In genomic region chr11:72954860-72955259, GRCh38 we compare ENCODE assay signal across 25 cellular contexts.
DNase-seq lines count a peak whose midpoint lies in the region; ATAC-seq, FAIRE-seq and TF ChIP-seq lines count a peak whose summit lies in the region.
"Had no signal": no experiment of that assay in that cellular context is flagged by ENCODE, and none has a peak within 500 bp of the region (broad histone marks: within the 10 kb centered on the region; RNA-seq: fewer than 3 reads in every experiment).

No MANE protein-coding gene starts in this region.

- DNase-seq in GM12892 (ENCODE audit: insufficient read length) (no peak), NCI-H2196 treated with DMSO at 0.1 percent for 48 hours (lab: John Stamatoyannopoulos, UW; ENCODE audit: unreplicated experiment) (peak; percentile 14), heart left ventricle (peak in 2 of 5 donors; percentile 39 to 41), renal cortical epithelial cell (ENCODE audit: low read depth) (peak; percentile 19), NOMO-1 (lab: John Stamatoyannopoulos, UW; ENCODE audit: unreplicated experiment in 2 of 2) (no peak)
- DNase-seq in activated CD4-positive, alpha-beta T cell treated with anti-CD3 and anti-CD28 coated beads, Interleukin-2, amount 50 U/mL, for 1 hour, result no peak
- DNase-seq: activated CD4-positive, alpha-beta T cell treated with anti-CD3 and anti-CD28 coated beads for 48 hours; activated naive CD4-positive, alpha-beta T cell treated with anti-CD3 and anti-CD28 coated beads for 36 hours; activated T-cell treated with anti-CD3 and anti-CD28 coated beads, Interleukin-2, amount 50 U/mL, for 72 hours; CD4-positive, CD25-positive, alpha-beta regulatory T cell; DMS 273 treated with DMSO at 0.1 percent for 48 hours; kidney; NCI-H1436 treated with DMSO at 0.1 percent for 48 hours; NCI-H524 treated with DMSO at 0.1 percent for 48 hours; occipital lobe; spleen; stimulated activated CD4-positive, alpha-beta T cell treated with anti-CD3 and anti-CD28 coated beads, Interleukin-2, amount 100 ng/mL, for 48 hours; stimulated activated naive CD4-positive, alpha-beta T cell; T-helper 17 cell; tibial artery had no signal

- no peaks in the 10 kb centered on the region for H3K27me3 ChIP-seq in heart left ventricle
- H3K27me3 ChIP-seq: spleen, tibial artery had no signal

- peaks cover 0 to 3% (median 0%) of the 10 kb centered on the region in 12 donors for H3K9me3 ChIP-seq in heart left ventricle
- H3K9me3 ChIP-seq: spleen, tibial artery had no signal

- H3K36me3 ChIP-seq in heart left ventricle, result peaks cover 0 to 10% (median 0%) of the 10 kb centered on the region in 9 donors
- H3K36me3 ChIP-seq: tibial artery had no signal

- peak; percentile 76 for FAIRE-seq in GM12892 (lab: Jason Lieb, UNC)
- FAIRE-seq: H1, HTR-8/SVneo, kidney had no signal

- no peak overlapping the region for H3K4me3 ChIP-seq in heart left ventricle
- H3K4me3 ChIP-seq: coronary artery, spleen, tibial artery had no signal

- peaks cover 0 to 40% (median 12%) of the 10 kb centered on the region in 12 donors for H3K4me1 ChIP-seq in heart left ventricle

- 43 to 67% (median 51%) methylated on average over 3 of the region's 3 CpGs for WGBS in heart left ventricle, 4 donors

- TF ChIP-seq POLR2A in GM12892 (IDR thresholded peaks at IDR 0.05; ENCODE audit: low read depth, low read length) (no peak), heart left ventricle (IDR thresholded peaks at IDR 0.05) (no peak)

- intact Hi-C loops in heart left ventricle (cut with DNase I), result no loop called here

- TF ChIP-seq CTCF in heart left ventricle (IDR thresholded peaks at IDR 0.05), result no peak

- peak overlapping the region in 1 of 12 donors; percentile 47 for H3K27ac ChIP-seq in heart left ventricle
- H3K27ac ChIP-seq: coronary artery, KMS-11, tibial artery had no signal

- ATAC-seq in heart left ventricle, result peak; percentile 39 to 86 (median 84)
- no peak for ATAC-seq in HG03460 (IDR thresholded peaks at IDR 0.05; ENCODE audit: unreplicated experiment)
- ATAC-seq: T-helper 17 cell had no signal

Comparison
In these comparisons a context has a peak if more than half of its experiments do, and no peak if none do; other contexts are left out.
1. DNase-seq: peak in NCI-H2196 treated with DMSO at 0.1 percent for 48 hours (single experiment) and renal cortical epithelial cell (single experiment); none in GM12892 (single experiment), NOMO-1 (0 of 2) and activated CD4-positive, alpha-beta T cell treated with anti-CD3 and anti-CD28 coated beads, Interleukin-2, amount 50 U/mL, for 1 hour (single experiment).